Comparison of ENCODE assay signal across 12 cellular contexts in the genomic region with DNA sequence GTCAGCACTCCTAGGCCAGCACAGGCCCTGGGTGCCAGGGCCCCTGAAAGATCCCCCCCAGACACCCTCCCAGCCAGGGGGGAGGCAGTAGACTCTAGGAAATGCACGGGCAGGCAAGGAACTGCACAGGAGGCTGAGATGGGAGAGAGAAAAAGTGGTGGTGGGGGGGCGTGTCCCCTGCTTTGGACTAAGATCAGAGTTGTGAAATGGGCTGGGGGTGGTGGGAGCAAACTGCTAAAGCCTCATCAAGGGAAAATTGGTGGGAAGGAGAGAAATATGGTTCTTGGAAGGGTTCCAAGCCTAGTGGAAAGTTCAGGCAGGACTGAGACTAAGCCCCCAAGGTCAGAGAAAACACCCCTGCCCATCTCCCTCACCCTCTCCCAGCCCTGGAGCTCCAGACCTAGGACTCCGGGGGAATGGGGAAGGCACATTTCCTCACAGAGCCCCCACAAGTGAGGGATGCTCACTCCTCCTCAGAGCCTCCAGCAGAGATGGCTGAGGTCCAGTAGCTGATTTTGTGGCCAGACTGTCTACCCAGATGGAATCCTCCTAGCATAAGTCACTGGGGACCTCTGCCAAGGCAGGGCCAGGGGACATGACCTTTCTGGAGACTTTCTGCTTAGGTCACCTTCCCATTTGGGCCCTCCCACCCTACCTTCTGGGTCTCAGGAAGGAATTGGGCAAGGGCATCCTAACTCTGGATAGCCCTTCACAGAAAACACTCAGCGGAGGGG. TPM values are rescaled to one million over a fixed set of nuclear protein-coding genes. Genes with fewer than 3 reads are reported as not detected.
DNase-seq lines count a peak whose midpoint lies in the region; ATAC-seq and TF ChIP-seq lines count a peak whose summit lies in the region.
"Had no signal": no experiment of that assay in that cellular context is flagged by ENCODE, and none has a peak within 500 bp of the region (broad histone marks: within the 10 kb centered on the region; RNA-seq: fewer than 3 reads in every experiment).

No MANE protein-coding gene starts in this region.

- H2AFZ ChIP-seq in GM23248: no peak overlapping the region

- H3K4me3 ChIP-seq in GM23248: peak overlapping the region; percentile 86

- peak; percentile 75 for DNase-seq in ACHN
- peak; percentile 92 for DNase-seq in GM23248
- DNase-seq in hepatic stellate cell (ENCODE audit: low spot score): peak; percentile 83
- no peak for DNase-seq in cardiac septum (ENCODE audit: low spot score)
- DNase-seq in RWPE1 (ENCODE audit: low spot score): no peak
- DNase-seq in NCI-H146 (lab: John Stamatoyannopoulos, UW): no peak
- DNase-seq: activated CD4-positive, alpha-beta T cell treated with anti-CD3 and anti-CD28 coated beads for 48 hours; erythroblast; NCI-H1694 treated with DMSO at 0.1 percent for 48 hours; T-cell had no signal

- H3K4me1 ChIP-seq in GM23248 (ENCODE audit: insufficient read depth): peaks cover 24% of the 10 kb centered on the region

- H3K27ac ChIP-seq in GM23248: peak overlapping the region; percentile 85
- peak overlapping the region; percentile 95 for H3K27ac ChIP-seq in VCaP
- no peak overlapping the region for H3K27ac ChIP-seq in RWPE1

- ATAC-seq in GM21423 (IDR thresholded peaks at IDR 0.05; ENCODE audit: unreplicated experiment): no peak
- ATAC-seq: T-cell had no signal

- TF ChIP-seq CTCF in VCaP (conservative IDR thresholded peaks at IDR 0.05) (no peak), RWPE1 (conservative IDR thresholded peaks at IDR 0.05; ENCODE audit: low read depth) (no peak)

- peak overlapping the region; percentile 87 for H3K4me2 ChIP-seq in GM23248 (ENCODE audit: unreplicated experiment)

- no peaks in the 10 kb centered on the region for H3K27me3 ChIP-seq in GM23248 (replicated peaks; ENCODE audit: insufficient read depth)

- H3K9ac ChIP-seq in GM23248: peak overlapping the region; percentile 88

- intact Hi-C loops in cardiac septum (cut with DNase I): no loop called here

- POLR2A ChIA-PET in RWPE1 (lab: Yijun Ruan, JAX; ENCODE audit: low non-redundant PET): no interaction called here

- no peaks in the 10 kb centered on the region for H3K9me2 ChIP-seq in GM23248 (ENCODE audit: insufficient read depth)

- no peaks in the 10 kb centered on the region for H4K20me1 ChIP-seq in GM23248 (ENCODE audit: insufficient read depth)

- H3K36me3 ChIP-seq in GM23248 (ENCODE audit: low read depth): no peaks in the 10 kb centered on the region

- in situ Hi-C loops in ACHN (cut with HindIII; ENCODE audit: low pct_ligation_motif_present, low pct_unique_long_range_greater_than_20kb, low sequenced_read_pairs): no loop called here
- in situ Hi-C loops in GM23248 (cut with MboI): no loop called here

- peaks cover 19% of the 10 kb centered on the region for H3F3A ChIP-seq in GM23248 (ENCODE audit: insufficient read depth)

- H3K79me2 ChIP-seq in GM23248 (ENCODE audit: insufficient read depth): peaks cover 38% of the 10 kb centered on the region

- CTCF ChIA-PET in RWPE1 (lab: Yijun Ruan, JAX): interaction anchor here (1.1 kb wide), 1 partner anchor 280 kb away, joined by 7 read pairs; no protein-coding TSS in a partner anchor

- WGBS in GM23248 (ENCODE audit: low coverage in 1 of 2, low lambda C conversion rate in 2 of 2, missing lambda C conversion rate in 2 of 2), 2 experiments: 22 to 33% methylated on average over 3 to 4 of the region's 4 CpGs

- no peaks in the 10 kb centered on the region for H3K9me3 ChIP-seq in GM23248 (ENCODE audit: low read depth)

RNA-seq across cellular contexts. Expression of gene FIGNL2, which starts 29.8 kb away (rescaled TPM):
- total RNA-seq in GM23248 (2014; rRNA removed; shearing (Covaris generic)): 0.32 and 0.76 TPM in 2 replicates
- polyA plus RNA-seq in GM23248 (2016; fragmentation: Nextera tagmentation; extraction: Ambion mirVana): 0.13 and 0.23 TPM in 2 replicates
- total RNA-seq in cardiac septum: 0.32 TPM

Comparison
In these comparisons a context has a peak if more than half of its experiments do, and no peak if none do; other contexts are left out.
1. DNase-seq: peak in ACHN (single experiment), GM23248 (single experiment) and hepatic stellate cell (single experiment); none in cardiac septum (single experiment), RWPE1 (single experiment) and NCI-H146 (single experiment).